ENCODE assay signal across 1 cellular context in genomic region chr5:139197710-139198669, GRCh38.
TF ChIP-seq lines count a peak whose summit lies in the region.

Gene SIL1, minus strand, starts transcription at chr5:139198368. Its CDS starts 70,525 bp downstream, at chr5:139127843.

TF ChIP-seq in K562, 482 proteins besides CTCF, POLR2A, EP300 and RAD21 (continued from another document and continues in another):
- TF ChIP-seq RREB1 (CRISPR knock-in tag; IDR thresholded peaks at IDR 0.05) (no peak), ZNF217 (CRISPR knock-in tag; IDR thresholded peaks at IDR 0.05) (no peak), CBX8 (IDR thresholded peaks at IDR 0.05; ENCODE audit: borderline replicate concordance, extremely low read depth, low read depth, low read length, poor library complexity, severe bottlenecking) (no peak), WHSC1 (IDR thresholded peaks at IDR 0.05; ENCODE audit: low read length) (no peak), KDM1A (IDR thresholded peaks at IDR 0.05) (no peak; a peak in 1 of 4 replicates), ZMIZ1 (IDR thresholded peaks at IDR 0.05; ENCODE audit: low read depth in 2 of 2, low read length in 2 of 2) (peak in 1 of 2 experiments; percentile 32; a peak in 1 of 4 replicates), ZBTB7A (IDR thresholded peaks at IDR 0.05; ENCODE audit: borderline replicate concordance, control insufficient read depth, low read depth, low read length) (peak; percentile 88; the same call in 1 of the 2 replicates), ELK1 (CRISPR knock-in tag; IDR thresholded peaks at IDR 0.05) (no peak), ZNF511 (CRISPR knock-in tag; IDR thresholded peaks at IDR 0.05) (0 out of 2 replicates have a peak, but pooled peaks have one; percentile 22), FOXA1 (IDR thresholded peaks at IDR 0.05; ENCODE audit: borderline replicate concordance) (no peak), BDP1 (IDR thresholded peaks at IDR 0.05; ENCODE audit: insufficient read depth, insufficient read length) (no peak), ZNF12 (CRISPR knock-in tag; IDR thresholded peaks at IDR 0.05) (no peak), ZFPM2 (CRISPR knock-in tag; IDR thresholded peaks at IDR 0.05) (no peak), BRD9 (IDR thresholded peaks at IDR 0.05; ENCODE audit: low read depth, partially characterized antibody) (no peak), ESRRB (CRISPR knock-in tag; IDR thresholded peaks at IDR 0.05; ENCODE audit: borderline replicate concordance) (no peak), ZNF639 (CRISPR knock-in tag; conservative IDR thresholded peaks at IDR 0.05 in 1 of 2, IDR thresholded peaks at IDR 0.05 in 1 of 2) (no peak; a peak in 1 of 4 replicates), HDAC3 (IDR thresholded peaks at IDR 0.05; ENCODE audit: borderline replicate concordance, partially characterized antibody) (no peak), MYBL2 (IDR thresholded peaks at IDR 0.05; ENCODE audit: low read depth) (no peak), MYBL2 (CRISPR knock-in tag; IDR thresholded peaks at IDR 0.05; ENCODE audit: borderline replicate concordance) (no peak), ZNF23 (CRISPR knock-in tag; IDR thresholded peaks at IDR 0.05) (no peak), SPI1 (IDR thresholded peaks at IDR 0.05; ENCODE audit: borderline replicate concordance, low read depth, low read length) (no peak), ZNF584 (CRISPR knock-in tag; IDR thresholded peaks at IDR 0.05; ENCODE audit: low read depth) (peak; percentile 55; the same call in 1 of the 2 replicates), ZKSCAN3 (CRISPR knock-in tag; IDR thresholded peaks at IDR 0.05) (no peak), GATAD2A (IDR thresholded peaks at IDR 0.05) (peak; percentile 9; the same call in 1 of the 2 replicates), RNF2 (IDR thresholded peaks at IDR 0.05) (peak; percentile 55; the same call in 1 of the 2 replicates), GTF2F1 (IDR thresholded peaks at IDR 0.05; ENCODE audit: low read depth, low read length) (0 out of 2 replicates have a peak, but pooled peaks have one; percentile 46), EWSR1 (IDR thresholded peaks at IDR 0.05; ENCODE audit: borderline replicate concordance, low read depth, partially characterized antibody) (no peak), ETV1 (tag; conservative IDR thresholded peaks at IDR 0.05; ENCODE audit: low read depth) (peak; percentile 50), ZSCAN32 (CRISPR knock-in tag; IDR thresholded peaks at IDR 0.05) (no peak), ZNF778 (CRISPR knock-in tag; IDR thresholded peaks at IDR 0.05) (no peak), AFF4 (CRISPR knock-in tag; IDR thresholded peaks at IDR 0.05) (no peak), SMARCC2 (IDR thresholded peaks at IDR 0.05; ENCODE audit: low read depth) (no peak; the same call in 1 of the 2 replicates), CTCFL (IDR thresholded peaks at IDR 0.05; ENCODE audit: borderline replicate concordance, insufficient read depth, low read depth, low read length, poor library complexity, severe bottlenecking) (no peak), GATA2 (CRISPR knock-in tag; IDR thresholded peaks at IDR 0.05) (peak; percentile 25; the same call in 1 of the 2 replicates), ZNF436 (CRISPR knock-in tag; IDR thresholded peaks at IDR 0.05) (no peak), FOXO4 (CRISPR knock-in tag; IDR thresholded peaks at IDR 0.05) (no peak), ZFP1 (CRISPR knock-in tag; IDR thresholded peaks at IDR 0.05) (no peak), NR2C1 (IDR thresholded peaks at IDR 0.05) (no peak), NR2C1 (tag; IDR thresholded peaks at IDR 0.05) (no peak), STAT5B (CRISPR knock-in tag; IDR thresholded peaks at IDR 0.05) (no peak), ETS1 (conservative IDR thresholded peaks at IDR 0.05; ENCODE audit: control insufficient read depth, low read depth, low read length) (peak; percentile 73; the same call in 1 of the 2 replicates)
